In genomic region chr11:117226388-117227385, GRCh38 we compare ENCODE assay signal across 8 cellular contexts. TPM values are rescaled to one million over a fixed set of nuclear protein-coding genes. Genes with fewer than 3 reads are reported as not detected.
A peak's percentile ranks its signal among the peaks of the same experiment; 100 is the strongest.
DNase-seq lines count a peak whose midpoint lies in the region; ATAC-seq and TF ChIP-seq lines count a peak whose summit lies in the region.

No MANE protein-coding gene starts in this region.

- DNase-seq in BJ (ENCODE audit: low read depth) = no peak
- peak; percentile 50 for DNase-seq in LNCaP clone FGC (ENCODE audit: low read depth)
- peak; percentile 90 for DNase-seq in OCI-M1 (lab: John Stamatoyannopoulos, UW)
- peak; percentile 42 for DNase-seq in glutamatergic neuron
- DNase-seq in trophoblast cell = peak; percentile 42 to 90

- H3K9me3 ChIP-seq in trophoblast cell (ENCODE audit: insufficient read depth, low read depth, low read length) = no peaks in the 10 kb centered on the region

- peaks cover 2 to 12% of the 10 kb centered on the region in 2 experiments for H3K4me1 ChIP-seq in trophoblast cell (ENCODE audit: control insufficient read depth in 1 of 2, insufficient read depth in 2 of 2, low read length in 2 of 2)

- H4K8ac ChIP-seq in trophoblast cell (ENCODE audit: low read depth, low read length) = no peak overlapping the region

- H3K4ac ChIP-seq in trophoblast cell (ENCODE audit: low read depth, low read length) = no peak overlapping the region

- no peak overlapping the region for H2BK120ac ChIP-seq in trophoblast cell (ENCODE audit: insufficient read depth, low read length, poor library complexity)

- H2AK5ac ChIP-seq in trophoblast cell (ENCODE audit: low read length) = no peak overlapping the region

- peak overlapping the region; percentile 76 for H3K27ac Mint-ChIP-seq in activated naive CD8-positive, alpha-beta T cell
- H3K27ac Mint-ChIP-seq in glutamatergic neuron (ENCODE audit: unreplicated experiment) = peak overlapping the region; percentile 46

- H3K36me3 ChIP-seq in BJ (ENCODE audit: control insufficient read depth, insufficient read depth, low read length) (peaks cover 26% of the 10 kb centered on the region), trophoblast cell (ENCODE audit: control insufficient read depth in 1 of 2, insufficient read depth in 2 of 2, low read length in 2 of 2) (peaks cover 54 to 65% of the 10 kb centered on the region in 2 experiments)

- H3K9me3 Mint-ChIP-seq in activated naive CD8-positive, alpha-beta T cell (ENCODE audit: low read depth) = no peaks in the 10 kb centered on the region
- H3K9me3 Mint-ChIP-seq in glutamatergic neuron (ENCODE audit: unreplicated experiment) = peaks cover 4% of the 10 kb centered on the region

- H2AFZ ChIP-seq in trophoblast cell (ENCODE audit: insufficient read depth, low read length, poor library complexity) = no peak overlapping the region

- H2BK12ac ChIP-seq in trophoblast cell (ENCODE audit: low read length) = no peak overlapping the region

- H3K23ac ChIP-seq in trophoblast cell (ENCODE audit: low read length) = no peak overlapping the region

- no peak overlapping the region for H3K18ac ChIP-seq in trophoblast cell (ENCODE audit: low read length)

- peaks cover 3% of the 10 kb centered on the region for H3K79me2 ChIP-seq in trophoblast cell (ENCODE audit: control insufficient read depth, insufficient read depth, low read length, poor library complexity)

- peaks cover 8% of the 10 kb centered on the region for H3K36me3 Mint-ChIP-seq in activated naive CD8-positive, alpha-beta T cell
- H3K36me3 Mint-ChIP-seq in glutamatergic neuron (ENCODE audit: unreplicated experiment) = no peaks in the 10 kb centered on the region

- H4K12ac ChIP-seq in trophoblast cell (ENCODE audit: low read depth, low read length) = no peak overlapping the region

- no peak overlapping the region for H3K4me2 ChIP-seq in trophoblast cell (ENCODE audit: low read length)

- no peak overlapping the region for H3K9ac ChIP-seq in trophoblast cell (ENCODE audit: low read length)

- H3K4me3 ChIP-seq in BJ (ENCODE audit: low read depth, low read length) (no peak overlapping the region), LNCaP clone FGC (ENCODE audit: low read depth, low read length) (no peak overlapping the region), trophoblast cell (ENCODE audit: low read depth, low read length) (no peak overlapping the region)

- no CpG with 5 or more reads among the region's 19 CpGs for WGBS in trophoblast cell (ENCODE audit: extremely low coverage, insufficient coverage, insufficient read length)

- peaks cover 3% of the 10 kb centered on the region for H3K79me1 ChIP-seq in trophoblast cell (ENCODE audit: low read length)

- peak; percentile 64 for ATAC-seq in GM19023 (IDR thresholded peaks at IDR 0.05; ENCODE audit: unreplicated experiment)
- no peak for ATAC-seq in GM21381 (IDR thresholded peaks at IDR 0.05; ENCODE audit: unreplicated experiment)

- H3K14ac ChIP-seq in trophoblast cell (ENCODE audit: low read length) = no peak overlapping the region

- H3K27me3 ChIP-seq in BJ (ENCODE audit: control insufficient read depth, insufficient read depth, low read length) = no peaks in the 10 kb centered on the region
- no peaks in the 10 kb centered on the region for H3K27me3 ChIP-seq in trophoblast cell (ENCODE audit: insufficient read depth, low read length)

- peaks cover 29% of the 10 kb centered on the region for H3K4me1 Mint-ChIP-seq in activated naive CD8-positive, alpha-beta T cell (ENCODE audit: low read depth)
- peaks cover 17% of the 10 kb centered on the region for H3K4me1 Mint-ChIP-seq in glutamatergic neuron (ENCODE audit: low read depth, unreplicated experiment)

- no peaks in the 10 kb centered on the region for H3K27me3 Mint-ChIP-seq in activated naive CD8-positive, alpha-beta T cell
- H3K27me3 Mint-ChIP-seq in glutamatergic neuron (ENCODE audit: unreplicated experiment) = peaks cover 2% of the 10 kb centered on the region

- TF ChIP-seq CTCF in BJ (IDR thresholded peaks at IDR 0.05; ENCODE audit: insufficient read depth, low read depth, low read length) (peak; percentile 77), LNCaP clone FGC (IDR thresholded peaks at IDR 0.05; ENCODE audit: control insufficient read depth, extremely low read depth, insufficient read depth) (peak; percentile 79), glutamatergic neuron (IDR thresholded peaks at IDR 0.05; ENCODE audit: partially characterized antibody, unreplicated experiment) (peak; percentile 77)

- H3K4me3 Mint-ChIP-seq in activated naive CD8-positive, alpha-beta T cell = peak overlapping the region; percentile 41
- H3K4me3 Mint-ChIP-seq in glutamatergic neuron (ENCODE audit: unreplicated experiment) = no peak overlapping the region

- POLR2A ChIA-PET in BJ (lab: Charles Lee) = no interaction called here

- H3K27ac ChIP-seq in trophoblast cell (ENCODE audit: low read depth, low read length) = no peak overlapping the region

- no peak overlapping the region for H4K91ac ChIP-seq in trophoblast cell (ENCODE audit: low read depth, low read length)

- no peak overlapping the region for H2BK5ac ChIP-seq in trophoblast cell (ENCODE audit: low read depth, low read length, poor library complexity)

- CTCF ChIA-PET in BJ (lab: Yijun Ruan, JAX) = interaction anchor here (0.8 to 4.4 kb wide), 38 partner anchors 9 to 494 kb away, joined by 3 to 44 read pairs (median 4); partner anchors contain the start of genes APOA5, BACE1, CEP164 and PAFAH1B2

RNA-seq across cellular contexts. Expression of gene PCSK7, which starts 5.2 kb away (rescaled TPM):
- 20.8 and 32.8 TPM in 2 replicates for polyA plus RNA-seq in BJ (2011; rRNA removed)
- 28.9 and 29.6 TPM in 2 replicates for polyA minus RNA-seq in BJ (2011; rRNA and poly(A)+ RNA removed)
- total RNA-seq in glutamatergic neuron (ENCODE audit: unreplicated experiment) = 109 TPM
- 23.8 TPM in 2 replicates for polyA plus RNA-seq in trophoblast cell (2013)

RNA-seq across cellular contexts. Expression of gene RNF214, which starts 5.8 kb away (rescaled TPM):
- 11.5 and 17.1 TPM in 2 replicates for polyA plus RNA-seq in BJ (2011; rRNA removed)
- 25.8 and 26.0 TPM in 2 replicates for polyA minus RNA-seq in BJ (2011; rRNA and poly(A)+ RNA removed)
- total RNA-seq in glutamatergic neuron (ENCODE audit: unreplicated experiment) = 43.0 TPM
- 16.0 and 17.7 TPM in 2 replicates for polyA plus RNA-seq in trophoblast cell (2013)

RNA-seq across cellular contexts. Expression of gene TAGLN, which starts 27.5 kb away (rescaled TPM):
- 5,131 and 6,322 TPM in 2 replicates for polyA plus RNA-seq in BJ (2011; rRNA removed)
- 562 and 936 TPM in 2 replicates for polyA minus RNA-seq in BJ (2011; rRNA and poly(A)+ RNA removed)
- total RNA-seq in glutamatergic neuron (ENCODE audit: unreplicated experiment) = 6.1 TPM
- 876 and 888 TPM in 2 replicates for polyA plus RNA-seq in trophoblast cell (2013)

RNA-seq across cellular contexts. Expression of gene SIDT2, which starts 48.1 kb away (rescaled TPM):
- polyA plus RNA-seq in BJ (2011; rRNA removed) = 44.4 and 71.3 TPM in 2 replicates
- 75.4 and 78.3 TPM in 2 replicates for polyA minus RNA-seq in BJ (2011; rRNA and poly(A)+ RNA removed)
- 23.6 TPM for total RNA-seq in glutamatergic neuron (ENCODE audit: unreplicated experiment)
- polyA plus RNA-seq in trophoblast cell (2013) = 23.4 and 25.7 TPM in 2 replicates
